In genomic region chr12:81208193-81208946, GRCh38 we compare ENCODE assay signal across 15 cellular contexts.
DNase-seq lines count a peak whose midpoint lies in the region; ATAC-seq and TF ChIP-seq lines count a peak whose summit lies in the region.
"Had no signal": no experiment of that assay in that cellular context is flagged by ENCODE, and none has a peak within 500 bp of the region (broad histone marks: within the 10 kb centered on the region; RNA-seq: fewer than 3 reads in every experiment).

No MANE protein-coding gene starts in this region.

- no peaks in the 10 kb centered on the region for H3K36me3 ChIP-seq in BE2C
- no peaks in the 10 kb centered on the region for H3K36me3 ChIP-seq in mucosa of descending colon (ENCODE audit: low read depth)
- no peaks in the 10 kb centered on the region for H3K36me3 ChIP-seq in suprapubic skin
- H3K36me3 ChIP-seq in OCI-LY7 (ENCODE audit: insufficient read depth, low read length) = no peaks in the 10 kb centered on the region
- H3K36me3 ChIP-seq: neutrophil had no signal

- no peak for TF ChIP-seq POLR2A in suprapubic skin (IDR thresholded peaks at IDR 0.05)

- H3K4me2 ChIP-seq in OCI-LY7 (ENCODE audit: low read length) = no peak overlapping the region

- no peak overlapping the region for H2AFZ ChIP-seq in OCI-LY7 (ENCODE audit: low read length)

- DNase-seq in BE2C = peak; percentile 36
- DNase-seq in cardiac fibroblast (ENCODE audit: low read depth in 2 of 2) = peak; percentile 11 to 23
- peak in 2 of 3 donors; percentile 41 to 66 for DNase-seq in mucosa of descending colon
- no peak for DNase-seq in suprapubic skin (ENCODE audit: low spot score in 2 of 2)
- no peak for DNase-seq in OCI-LY7 (ENCODE audit: low spot score)
- DNase-seq in SIG-M5 (lab: John Stamatoyannopoulos, UW) = no peak
- DNase-seq: activated effector memory CD4-positive, alpha-beta T cell treated with Interleukin-2 at 50 U/mL for 16 hours; Karpas-422; mammary epithelial cell; NCI-H1930; stimulated activated naive CD4-positive, alpha-beta T cell had no signal

- TF ChIP-seq CTCF in BE2C (IDR thresholded peaks at IDR 0.05; ENCODE audit: low read depth, low read length) (no peak), cardiac fibroblast (IDR thresholded peaks at IDR 0.05; ENCODE audit: low read depth, low read length) (no peak), mucosa of descending colon (IDR thresholded peaks at IDR 0.05) (no peak), suprapubic skin (IDR thresholded peaks at IDR 0.05) (no peak), OCI-LY7 (conservative IDR thresholded peaks at IDR 0.05; ENCODE audit: low read length) (no peak)

- WGBS in suprapubic skin = 65% methylated on average over 10 of the region's 10 CpGs

- H3K27me3 ChIP-seq in BE2C (no peaks in the 10 kb centered on the region; the same call in 1 of the 2 replicates), suprapubic skin (no peaks in the 10 kb centered on the region)
- H3K27me3 ChIP-seq: neutrophil had no signal

- no peaks in the 10 kb centered on the region for H3K9me2 ChIP-seq in OCI-LY7 (ENCODE audit: insufficient read depth, low read length)

- TF ChIP-seq EP300 in Ishikawa (IDR thresholded peaks at IDR 0.05; ENCODE audit: borderline replicate concordance) (no peak), suprapubic skin (IDR thresholded peaks at IDR 0.05) (no peak)

- intact Hi-C loops in mucosa of descending colon (cut with DNase I, micrococcal nuclease) = no loop called here
- intact Hi-C loops in OCI-LY7 (cut with micrococcal nuclease; ENCODE audit: unreplicated experiment) = no loop called here

- ATAC-seq in mucosa of descending colon (peak; percentile 74), GM21737 (IDR thresholded peaks at IDR 0.05; ENCODE audit: unreplicated experiment) (no peak)
- ATAC-seq: HCT116 had no signal

- BruUV-seq in OCI-LY7 (replicated peaks; lab: Mats Ljungman, UMichigan) = no TSS peak

- H3K4me3 ChIP-seq in BE2C (ENCODE audit: low read depth, low read length) = no peak overlapping the region
- no peak overlapping the region for H3K4me3 ChIP-seq in cardiac fibroblast (replicated peaks in 1 of 2; ENCODE audit: low read depth in 2 of 2, low read length in 2 of 2)
- no peak overlapping the region for H3K4me3 ChIP-seq in mucosa of descending colon
- no peak overlapping the region for H3K4me3 ChIP-seq in suprapubic skin
- no peak overlapping the region for H3K4me3 ChIP-seq in OCI-LY7 (ENCODE audit: low read depth, low read length, poor library complexity, severe bottlenecking)

- CTCF ChIA-PET in OCI-LY7 (lab: Charles Lee; ENCODE audit: unreplicated experiment) = no interaction called here

- H3K4me1 ChIP-seq in BE2C (no peaks in the 10 kb centered on the region), mucosa of descending colon (ENCODE audit: low read depth) (peaks cover 12% of the 10 kb centered on the region), suprapubic skin (no peaks in the 10 kb centered on the region), OCI-LY7 (ENCODE audit: insufficient read depth, low read length, poor library complexity, severe bottlenecking) (no peaks in the 10 kb centered on the region)

- H3K79me2 ChIP-seq in OCI-LY7 (ENCODE audit: insufficient read depth, low read depth, low read length) = no peaks in the 10 kb centered on the region

- H3K27ac ChIP-seq in suprapubic skin (no peak overlapping the region), OCI-LY7 (ENCODE audit: low read depth, low read length, poor library complexity, severe bottlenecking) (no peak overlapping the region)
- H3K27ac ChIP-seq: neutrophil had no signal

- TF ChIP-seq RAD21 in Ishikawa (IDR thresholded peaks at IDR 0.05; ENCODE audit: low read depth) = no peak

- POLR2A ChIA-PET in OCI-LY7 (lab: Charles Lee) = interaction anchor here (0.6 kb wide), 1 partner anchor 18 kb away, joined by 3 read pairs; no protein-coding TSS in a partner anchor

- no peaks in the 10 kb centered on the region for H4K20me1 ChIP-seq in OCI-LY7 (ENCODE audit: insufficient read depth, low read length)

- H3K9me3 ChIP-seq in BE2C (no peaks in the 10 kb centered on the region), mucosa of descending colon (no peaks in the 10 kb centered on the region), suprapubic skin (no peaks in the 10 kb centered on the region), OCI-LY7 (ENCODE audit: low read length) (no peaks in the 10 kb centered on the region)
- H3K9me3 ChIP-seq: neutrophil had no signal

TF ChIP-seq in Ishikawa, 13 proteins besides CTCF, POLR2A, EP300 and RAD21:
- TF ChIP-seq NFIC (IDR thresholded peaks at IDR 0.05) (peak; percentile 49; the same call in 1 of the 2 replicates), FOXM1 (IDR thresholded peaks at IDR 0.05; ENCODE audit: borderline replicate concordance, low read depth) (no peak), MAX (IDR thresholded peaks at IDR 0.05) (no peak), EGR1 (IDR thresholded peaks at IDR 0.05) (no peak), TCF12 (IDR thresholded peaks at IDR 0.05; ENCODE audit: low read depth) (no peak), TAF1 (IDR thresholded peaks at IDR 0.05; ENCODE audit: low read depth) (no peak), TEAD4 (IDR thresholded peaks at IDR 0.05) (no peak)

Comparison
In these comparisons a context has a peak if more than half of its experiments do, and no peak if none do; other contexts are left out.
1. DNase-seq: peak in BE2C (single experiment), cardiac fibroblast (2 of 2) and mucosa of descending colon (2 of 3); none in suprapubic skin (0 of 2), OCI-LY7 (single experiment) and SIG-M5 (single experiment).